ENCODE assay signal across 8 cellular contexts in the genomic region with DNA sequence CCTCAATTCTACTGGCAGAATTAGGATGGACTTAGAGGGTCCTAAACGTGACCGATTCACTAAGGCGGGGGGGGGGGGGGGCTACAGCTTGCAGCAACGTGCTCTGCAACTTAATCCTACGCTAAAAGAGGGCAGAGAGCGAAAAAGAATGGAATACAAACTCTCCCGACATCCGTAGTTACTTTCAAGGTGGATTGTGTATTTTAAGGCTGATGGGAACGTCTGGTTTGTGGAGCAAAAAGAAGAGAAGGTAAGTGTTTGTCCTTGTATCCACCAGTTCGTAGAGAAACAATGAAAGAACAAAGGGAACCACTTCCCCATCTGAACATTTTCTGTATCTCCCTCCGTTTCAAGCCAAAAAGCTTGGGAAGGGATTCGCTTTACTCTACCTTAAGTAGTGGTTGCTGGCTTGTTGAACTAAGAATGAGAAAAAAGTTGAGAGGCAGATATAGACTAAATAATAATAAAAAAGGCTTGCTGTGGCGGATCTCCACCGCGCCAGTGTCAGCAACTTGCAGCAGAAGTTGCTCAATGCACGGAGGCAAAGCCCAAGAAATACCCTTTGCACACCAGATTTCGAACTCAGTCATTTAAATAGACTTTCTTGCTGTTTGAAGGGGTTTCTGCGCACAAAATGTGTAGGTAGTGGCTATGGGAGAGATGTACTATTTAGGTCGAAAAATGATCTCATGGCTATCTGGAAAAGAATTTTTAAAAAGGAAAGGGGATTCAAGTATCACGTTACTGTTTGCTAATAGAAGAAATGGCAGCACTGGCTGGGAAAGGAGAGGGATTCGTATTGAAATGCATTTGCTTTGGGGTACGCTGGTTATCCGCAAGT. TPM values are rescaled to one million over a fixed set of nuclear protein-coding genes. Genes with fewer than 3 reads are reported as not detected.
DNase-seq lines count a peak whose midpoint lies in the region; ATAC-seq and TF ChIP-seq lines count a peak whose summit lies in the region.

No MANE protein-coding gene starts in this region.

- peaks cover 0 to 18% (median 0%) of the 10 kb centered on the region in 7 donors for H3K27me3 ChIP-seq in heart right ventricle
- no peaks in the 10 kb centered on the region for H3K27me3 ChIP-seq in esophagus squamous epithelium
- H3K27me3 ChIP-seq in neuron (ENCODE audit: insufficient read depth, low read length): no peaks in the 10 kb centered on the region

- no peaks in the 10 kb centered on the region for H3K9me3 ChIP-seq in heart right ventricle
- no peaks in the 10 kb centered on the region for H3K9me3 ChIP-seq in esophagus squamous epithelium
- no peaks in the 10 kb centered on the region for H3K9me3 ChIP-seq in neuron (ENCODE audit: low read length)

- peaks cover 0 to 49% (median 20%) of the 10 kb centered on the region in 9 donors for H3K4me1 ChIP-seq in heart right ventricle
- H3K4me1 ChIP-seq in esophagus squamous epithelium: peaks cover 9 to 73% (median 10%) of the 10 kb centered on the region in 3 donors
- peaks cover 62% of the 10 kb centered on the region for H3K4me1 ChIP-seq in neuron (ENCODE audit: insufficient read depth, low read length)

- ATAC-seq in heart right ventricle (no peak), GM18505 (IDR thresholded peaks at IDR 0.05; ENCODE audit: unreplicated experiment) (no peak)

- H3K4me3 ChIP-seq in heart right ventricle: peak overlapping the region; percentile 11 to 82 (median 74)
- peak overlapping the region; percentile 64 to 85 (median 80) for H3K4me3 ChIP-seq in esophagus squamous epithelium
- H3K4me3 ChIP-seq in neuron (ENCODE audit: low read length): peak overlapping the region; percentile 61

- H3K27ac ChIP-seq in heart right ventricle (peak overlapping the region; percentile 95 to 99 (median 98)), esophagus squamous epithelium (peak overlapping the region; percentile 97 to 100 (median 100))

- WGBS in heart right ventricle, 2 donors: 5 to 6% methylated on average over 23 of the region's 23 CpGs
- 9 to 14% methylated on average over 23 of the region's 23 CpGs for WGBS in esophagus squamous epithelium, 2 donors

- no peaks in the 10 kb centered on the region for H3K36me3 ChIP-seq in heart right ventricle
- H3K36me3 ChIP-seq in esophagus squamous epithelium: no peaks in the 10 kb centered on the region
- H3K36me3 ChIP-seq in neuron (ENCODE audit: insufficient read depth, low read length): no peaks in the 10 kb centered on the region

- TF ChIP-seq POLR2A in esophagus squamous epithelium (IDR thresholded peaks at IDR 0.05) (no peak), GM18505 (IDR thresholded peaks at IDR 0.05; ENCODE audit: borderline replicate concordance, extremely low read depth, insufficient read depth, insufficient read length) (no peak)

- no peak for DNase-seq in heart right ventricle
- no peak for DNase-seq in cardiac septum (ENCODE audit: low spot score)
- peak; percentile 54 for DNase-seq in SK-N-DZ (ENCODE audit: low spot score)
- DNase-seq in esophagus squamous epithelium (lab: John Stamatoyannopoulos, UW): no peak
- DNase-seq in HEK293T (ENCODE audit: extremely low spot score): no peak
- DNase-seq in activated gamma-delta T cell (lab: John Stamatoyannopoulos, UW): no peak

- intact Hi-C loops in heart right ventricle (cut with DNase I): no loop called here
- intact Hi-C loops in cardiac septum (cut with DNase I): loop anchor here (5.0 to 10.0 kb wide), 4 partner anchors 630 to 910 kb away; a partner anchor contains a TSS
- intact Hi-C loops in esophagus squamous epithelium (cut with DNase I): no loop called here

- CTCF ChIA-PET in HEK293T (lab: Yijun Ruan, JAX): interaction anchor here (0.6 to 1.0 kb wide), 3 partner anchors 16 to 28 kb away, joined by 3 to 4 read pairs (median 3); no protein-coding TSS in a partner anchor

- no peak overlapping the region for H2AFZ ChIP-seq in neuron (ENCODE audit: low read depth, low read length)

- POLR2A ChIA-PET in HEK293T (lab: Yijun Ruan, JAX): interaction anchor here (0.6 to 3.2 kb wide), 22 partner anchors 9 to 819 kb away, joined by 3 to 56 read pairs (median 5); no protein-coding TSS in a partner anchor

- TF ChIP-seq CTCF in heart right ventricle (IDR thresholded peaks at IDR 0.05) (no peak), esophagus squamous epithelium (IDR thresholded peaks at IDR 0.05) (no peak)

TF ChIP-seq in HEK293T, 16 proteins besides CTCF, POLR2A, EP300 and RAD21:
- TF ChIP-seq ARNT (IDR thresholded peaks at IDR 0.05): no peak
- TF ChIP-seq ELF4 (IDR thresholded peaks at IDR 0.05): no peak
- no peak for TF ChIP-seq HDGF (IDR thresholded peaks at IDR 0.05; ENCODE audit: borderline replicate concordance)
- no peak for TF ChIP-seq NFRKB (IDR thresholded peaks at IDR 0.05)

RNA-seq across cellular contexts. Expression of a gene that starts 0.7 kb away (rescaled TPM):
- total RNA-seq in heart right ventricle: 1 to 10 TPM; 1.9 to 6.4 (median 3.3) TPM
- polyA plus RNA-seq in heart right ventricle: under 1 TPM; 0.23 to 0.44 TPM
- total RNA-seq in cardiac septum: 1.8 TPM
- polyA plus RNA-seq in SK-N-DZ (2014; cell fraction: cytosol; rRNA removed): 8.1 and 9.6 TPM in 2 replicates
- 5.6 and 9.0 TPM in 2 replicates for polyA plus RNA-seq in SK-N-DZ (2014; cell fraction: nucleus; rRNA removed)
- total RNA-seq in esophagus squamous epithelium: under 1 TPM in 3 of 4 donors, not detected in 1; 0.53 to 0.57 (median 0.57) TPM

RNA-seq across cellular contexts. Expression of a gene that starts 9.3 kb away (rescaled TPM):
- 10 to 100 TPM; 18.9 to 28.4 (median 24.6) TPM for total RNA-seq in heart right ventricle
- polyA plus RNA-seq in heart right ventricle: 10 to 100 TPM in 1 of 2 donors, 1 to 10 TPM in 1; 8.5 to 41.1 TPM
- total RNA-seq in cardiac septum: 32.5 TPM
- polyA plus RNA-seq in SK-N-DZ (2014; cell fraction: cytosol; rRNA removed): 24.0 and 28.9 TPM in 2 replicates
- polyA plus RNA-seq in SK-N-DZ (2014; cell fraction: nucleus; rRNA removed): 36.8 and 39.1 TPM in 2 replicates
- 10 to 100 TPM; 22.7 to 49.6 (median 32.4) TPM for total RNA-seq in esophagus squamous epithelium
